Comparison of ENCODE assay signal across 12 cellular contexts in the genomic region with DNA sequence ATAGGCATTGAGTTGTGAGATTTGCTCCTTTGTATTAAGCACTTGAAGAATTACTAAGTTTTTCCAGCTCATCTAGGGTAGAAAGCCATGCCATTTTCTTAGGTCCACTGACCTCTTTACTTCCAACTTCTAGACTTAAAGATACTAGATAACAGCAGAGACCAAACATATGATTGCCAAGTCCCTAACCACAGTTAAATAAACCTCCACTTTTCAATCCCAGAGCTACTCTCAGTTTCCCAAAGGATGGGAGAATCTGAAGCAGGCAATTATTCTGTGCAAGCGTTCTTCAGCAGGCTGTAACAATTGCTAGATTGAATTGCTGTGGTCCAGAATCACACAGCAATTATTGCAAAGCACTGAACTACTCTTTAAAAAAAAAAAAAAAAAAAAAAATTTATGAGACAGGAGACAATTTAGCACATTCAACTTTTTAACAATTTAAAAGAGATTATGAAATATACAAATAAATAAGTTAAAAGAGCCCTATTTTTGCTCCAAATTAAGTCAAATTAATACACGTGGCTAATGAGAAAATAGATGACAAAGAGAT.
DNase-seq lines count a peak whose midpoint lies in the region; ATAC-seq lines count a peak whose summit lies in the region.
"Had no signal": no experiment of that assay in that cellular context is flagged by ENCODE, and none has a peak within 500 bp of the region (broad histone marks: within the 10 kb centered on the region; RNA-seq: fewer than 3 reads in every experiment).

No MANE protein-coding gene starts in this region.

- H3K4me1 Mint-ChIP-seq in activated T-cell treated with anti-CD3 and anti-CD28 coated beads, Interleukin-2, amount 50 U/mL, for 72 hours (ENCODE audit: low read depth) = peaks cover 47% of the 10 kb centered on the region
- peaks cover 41% of the 10 kb centered on the region for H3K4me1 Mint-ChIP-seq in activated naive CD8-positive, alpha-beta T cell treated with anti-CD3 and anti-CD28 coated beads for 36 hours
- H3K4me1 Mint-ChIP-seq in stimulated activated effector memory CD8-positive, alpha-beta T cell treated with anti-CD3 and anti-CD28 coated beads, Interleukin-12 subunit alpha, Interleukin-12 subunit beta, amount 100 ng/mL, for 72 hours = peaks cover 19% of the 10 kb centered on the region

- H3K36me3 Mint-ChIP-seq in activated T-cell treated with anti-CD3 and anti-CD28 coated beads, Interleukin-2, amount 50 U/mL, for 72 hours (ENCODE audit: insufficient read depth in 2 of 2) = peaks cover 2% of the 10 kb centered on the region in 2 donors
- H3K36me3 Mint-ChIP-seq in activated naive CD8-positive, alpha-beta T cell treated with anti-CD3 and anti-CD28 coated beads for 36 hours = peaks cover 15% of the 10 kb centered on the region
- H3K36me3 Mint-ChIP-seq in stimulated activated effector memory CD8-positive, alpha-beta T cell treated with anti-CD3 and anti-CD28 coated beads, Interleukin-12 subunit alpha, Interleukin-12 subunit beta, amount 100 ng/mL, for 72 hours = peaks cover 46% of the 10 kb centered on the region

- no peaks in the 10 kb centered on the region for H3K9me3 Mint-ChIP-seq in activated T-cell treated with anti-CD3 and anti-CD28 coated beads, Interleukin-2, amount 50 U/mL, for 72 hours
- no peaks in the 10 kb centered on the region for H3K9me3 Mint-ChIP-seq in activated naive CD8-positive, alpha-beta T cell treated with anti-CD3 and anti-CD28 coated beads for 36 hours
- H3K9me3 Mint-ChIP-seq in stimulated activated effector memory CD8-positive, alpha-beta T cell treated with anti-CD3 and anti-CD28 coated beads, Interleukin-12 subunit alpha, Interleukin-12 subunit beta, amount 100 ng/mL, for 72 hours = no peaks in the 10 kb centered on the region

- H3K4me3 Mint-ChIP-seq in activated T-cell treated with anti-CD3 and anti-CD28 coated beads, Interleukin-2, amount 50 U/mL, for 72 hours = peak overlapping the region in 1 of 2 donors; percentile 83
- peak overlapping the region; percentile 19 for H3K4me3 Mint-ChIP-seq in activated naive CD8-positive, alpha-beta T cell treated with anti-CD3 and anti-CD28 coated beads for 36 hours
- no peak overlapping the region for H3K4me3 Mint-ChIP-seq in stimulated activated effector memory CD8-positive, alpha-beta T cell treated with anti-CD3 and anti-CD28 coated beads, Interleukin-12 subunit alpha, Interleukin-12 subunit beta, amount 100 ng/mL, for 72 hours

- H3K27ac Mint-ChIP-seq in activated T-cell treated with anti-CD3 and anti-CD28 coated beads, Interleukin-2, amount 50 U/mL, for 72 hours = peak overlapping the region; percentile 72
- peak overlapping the region; percentile 66 for H3K27ac Mint-ChIP-seq in activated naive CD8-positive, alpha-beta T cell treated with anti-CD3 and anti-CD28 coated beads for 36 hours
- H3K27ac Mint-ChIP-seq in stimulated activated effector memory CD8-positive, alpha-beta T cell treated with anti-CD3 and anti-CD28 coated beads, Interleukin-12 subunit alpha, Interleukin-12 subunit beta, amount 100 ng/mL, for 72 hours = peak overlapping the region; percentile 20

- no peak for ATAC-seq in activated T-cell treated with anti-CD3 and anti-CD28 coated beads, Interleukin-2, amount 50 U/mL, for 72 hours (replicated peaks in 1 of 2)
- no peak for ATAC-seq in stimulated activated effector memory CD8-positive, alpha-beta T cell treated with anti-CD3 and anti-CD28 coated beads, Interleukin-12 subunit alpha, Interleukin-12 subunit beta, amount 100 ng/mL, for 72 hours
- ATAC-seq in GM19452 (IDR thresholded peaks at IDR 0.05; ENCODE audit: unreplicated experiment) = no peak

- DNase-seq in activated T-cell treated with anti-CD3 and anti-CD28 coated beads, Interleukin-2, amount 50 U/mL, for 72 hours = no peak
- DNase-seq in activated T-cell treated with anti-CD3 and anti-CD28 coated beads for 4 hours (no peak), NAMALWA (ENCODE audit: low spot score) (peak; percentile 61), ecto neural progenitor cell (ENCODE audit: low spot score) (no peak), HuH-7.5 (ENCODE audit: low spot score) (no peak)
- DNase-seq in activated naive CD8-positive, alpha-beta T cell treated with anti-CD3 and anti-CD28 coated beads for 36 hours = no peak
- no peak for DNase-seq in stimulated activated effector memory CD8-positive, alpha-beta T cell treated with anti-CD3 and anti-CD28 coated beads, Interleukin-12 subunit alpha, Interleukin-12 subunit beta, amount 100 ng/mL, for 72 hours (ENCODE audit: low spot score in 2 of 2)
- DNase-seq: activated CD4-positive, CD25-positive, alpha-beta regulatory T cell; cortex of kidney; KBM-7; NCI-H226 had no signal

- no peaks in the 10 kb centered on the region for H3K27me3 Mint-ChIP-seq in activated T-cell treated with anti-CD3 and anti-CD28 coated beads, Interleukin-2, amount 50 U/mL, for 72 hours (ENCODE audit: low read depth)
- H3K27me3 Mint-ChIP-seq in activated naive CD8-positive, alpha-beta T cell treated with anti-CD3 and anti-CD28 coated beads for 36 hours = no peaks in the 10 kb centered on the region

Comparison
In these comparisons a context has a peak if more than half of its experiments do, and no peak if none do; other contexts are left out.
1. H3K27ac Mint-ChIP-seq: peak in every context shown above with its lines; median percentile 72 in activated T-cell treated with anti-CD3 and anti-CD28 coated beads, Interleukin-2, amount 50 U/mL, for 72 hours; 66 in activated naive CD8-positive, alpha-beta T cell treated with anti-CD3 and anti-CD28 coated beads for 36 hours; 20 in stimulated activated effector memory CD8-positive, alpha-beta T cell treated with anti-CD3 and anti-CD28 coated beads, Interleukin-12 subunit alpha, Interleukin-12 subunit beta, amount 100 ng/mL, for 72 hours.